10 cellular contexts compared by ENCODE assay signal in genomic region chr10:104824378-104825006, GRCh38.
DNase-seq lines count a peak whose midpoint lies in the region; ATAC-seq, FAIRE-seq and TF ChIP-seq lines count a peak whose summit lies in the region.
"Had no signal": no experiment of that assay in that cellular context is flagged by ENCODE, and none has a peak within 500 bp of the region (broad histone marks: within the 10 kb centered on the region; RNA-seq: fewer than 3 reads in every experiment).

No MANE protein-coding gene starts in this region.

- ATAC-seq in DND-41 (ENCODE audit: insufficient read depth, low read depth) (peak; percentile 75), HG03354 (IDR thresholded peaks at IDR 0.05; ENCODE audit: poor library complexity, severe bottlenecking, unreplicated experiment) (peak; percentile 64), left lung (peak; percentile 85)
- no peak for ATAC-seq in activated CD8-positive, alpha-beta T cell treated with anti-CD3 and anti-CD28 coated beads for 36 hours

- H3K79me2 ChIP-seq in DND-41 (ENCODE audit: insufficient read depth, low read length): no peaks in the 10 kb centered on the region

- CTCF ChIA-PET in activated CD8-positive, alpha-beta T cell treated with anti-CD3 and anti-CD28 coated beads for 36 hours (lab: Charles Lee): no interaction called here

- intact Hi-C loops in activated CD8-positive, alpha-beta T cell treated with anti-CD3 and anti-CD28 coated beads for 36 hours (cut with micrococcal nuclease): no loop called here
- intact Hi-C loops in left lung (cut with DNase I): no loop called here

- no peak overlapping the region for H3K4me3 ChIP-seq in DND-41 (ENCODE audit: low read depth in 1 of 2, low read length in 2 of 2)
- no peak overlapping the region for H3K4me3 ChIP-seq in left lung
- H3K4me3 ChIP-seq in small intestine (ENCODE audit: low read depth in 1 of 2, low read length in 2 of 2): no peak overlapping the region

- H2AFZ ChIP-seq in DND-41 (ENCODE audit: low read depth, low read length): no peak overlapping the region

- H3K9me3 Mint-ChIP-seq in activated CD8-positive, alpha-beta T cell treated with anti-CD3 and anti-CD28 coated beads for 36 hours: no peaks in the 10 kb centered on the region

- no peaks in the 10 kb centered on the region for H3K27me3 Mint-ChIP-seq in activated CD8-positive, alpha-beta T cell treated with anti-CD3 and anti-CD28 coated beads for 36 hours

- no peaks in the 10 kb centered on the region for H4K20me1 ChIP-seq in DND-41 (ENCODE audit: insufficient read depth, low read length)

- H3K27ac ChIP-seq in DND-41 (ENCODE audit: low read length) (no peak overlapping the region), left lung (no peak overlapping the region), small intestine (ENCODE audit: low read depth in 1 of 2, low read length in 1 of 2) (no peak overlapping the region)

- H3K27me3 ChIP-seq in DND-41 (ENCODE audit: insufficient read depth, low read length, poor library complexity) (no peaks in the 10 kb centered on the region), left lung (no peaks in the 10 kb centered on the region), small intestine (ENCODE audit: control insufficient read depth in 2 of 2, insufficient read depth in 2 of 2, low read length in 2 of 2) (no peaks in the 10 kb centered on the region)

- H3K27ac Mint-ChIP-seq in activated CD8-positive, alpha-beta T cell treated with anti-CD3 and anti-CD28 coated beads for 36 hours: no peak overlapping the region

- H3K9me3 ChIP-seq in DND-41 (ENCODE audit: insufficient read depth, low read length, severe bottlenecking) (no peaks in the 10 kb centered on the region), left lung (peaks cover 0 to 6% of the 10 kb centered on the region in 2 donors), small intestine (ENCODE audit: control insufficient read depth, low read depth) (no peaks in the 10 kb centered on the region)

- H3K4me3 Mint-ChIP-seq in activated CD8-positive, alpha-beta T cell treated with anti-CD3 and anti-CD28 coated beads for 36 hours: no peak overlapping the region

- no peak for FAIRE-seq in small intestine (lab: Jason Lieb, UNC)
- FAIRE-seq: GM18507 had no signal

- peak; percentile 70 for DNase-seq in DND-41
- peak; percentile 46 for DNase-seq in activated CD8-positive, alpha-beta T cell treated with anti-CD3 and anti-CD28 coated beads for 36 hours
- DNase-seq in left lung: no peak
- no peak for DNase-seq in NCI-H524 (lab: John Stamatoyannopoulos, UW)
- DNase-seq in small intestine: no peak
- DNase-seq in NCI-H146 (lab: John Stamatoyannopoulos, UW): no peak
- DNase-seq in NK-92 treated with Interleukin-12 subunit alpha and Interleukin-12 subunit beta, amount 100 ng/mL, for 24 hours (lab: John Stamatoyannopoulos, UW): no peak
- DNase-seq: SHP77 treated with DMSO at 0.1 percent for 48 hours had no signal

- POLR2A ChIA-PET in activated CD8-positive, alpha-beta T cell treated with anti-CD3 and anti-CD28 coated beads for 36 hours (lab: Charles Lee): no interaction called here

- TF ChIP-seq CTCF in DND-41 (IDR thresholded peaks at IDR 0.05; ENCODE audit: borderline replicate concordance, extremely low read depth, low read length, poor library complexity, severe bottlenecking) (no peak), left lung (IDR thresholded peaks at IDR 0.05) (no peak)
- no peak for TF ChIP-seq CTCF in activated CD8-positive, alpha-beta T cell treated with anti-CD3 and anti-CD28 coated beads for 36 hours (IDR thresholded peaks at IDR 0.05)

- no peaks in the 10 kb centered on the region for H3K36me3 ChIP-seq in DND-41 (ENCODE audit: insufficient read depth, low read length)
- no peaks in the 10 kb centered on the region for H3K36me3 ChIP-seq in left lung
- H3K36me3 ChIP-seq in small intestine (ENCODE audit: control insufficient read depth in 2 of 2, insufficient read depth in 2 of 2, low read length in 2 of 2): no peaks in the 10 kb centered on the region

- no peaks in the 10 kb centered on the region for H3K4me1 Mint-ChIP-seq in activated CD8-positive, alpha-beta T cell treated with anti-CD3 and anti-CD28 coated beads for 36 hours (ENCODE audit: low read depth)

- 37 to 42% (median 41%) methylated on average over 6 of the region's 6 CpGs for whole genome bisulfite sequencing in small intestine, 3 donors

- H3K36me3 Mint-ChIP-seq in activated CD8-positive, alpha-beta T cell treated with anti-CD3 and anti-CD28 coated beads for 36 hours (ENCODE audit: low read depth): no peaks in the 10 kb centered on the region

- no peak overlapping the region for H3K4me2 ChIP-seq in DND-41 (ENCODE audit: insufficient read depth, low read length)

- H3K4me1 ChIP-seq in DND-41 (ENCODE audit: insufficient read depth, low read length): no peaks in the 10 kb centered on the region
- H3K4me1 ChIP-seq in left lung: no peaks in the 10 kb centered on the region
- no peaks in the 10 kb centered on the region for H3K4me1 ChIP-seq in small intestine (ENCODE audit: control insufficient read depth in 2 of 2, insufficient read depth in 1 of 2, low read depth in 1 of 2, low read length in 1 of 2)

- no peak overlapping the region for H3K9ac ChIP-seq in DND-41 (ENCODE audit: low read depth, low read length)

Comparison
In these comparisons a context has a peak if more than half of its experiments do, and no peak if none do; other contexts are left out.
1. DNase-seq: peak in DND-41 (single experiment) and activated CD8-positive, alpha-beta T cell treated with anti-CD3 and anti-CD28 coated beads for 36 hours (single experiment); none in left lung (0 of 2), NCI-H524 (0 of 2), small intestine (single experiment), NCI-H146 (single experiment) and NK-92 treated with Interleukin-12 subunit alpha and Interleukin-12 subunit beta, amount 100 ng/mL, for 24 hours (single experiment).